Comparison of ENCODE assay signal across 1 cellular context in the genomic region with DNA sequence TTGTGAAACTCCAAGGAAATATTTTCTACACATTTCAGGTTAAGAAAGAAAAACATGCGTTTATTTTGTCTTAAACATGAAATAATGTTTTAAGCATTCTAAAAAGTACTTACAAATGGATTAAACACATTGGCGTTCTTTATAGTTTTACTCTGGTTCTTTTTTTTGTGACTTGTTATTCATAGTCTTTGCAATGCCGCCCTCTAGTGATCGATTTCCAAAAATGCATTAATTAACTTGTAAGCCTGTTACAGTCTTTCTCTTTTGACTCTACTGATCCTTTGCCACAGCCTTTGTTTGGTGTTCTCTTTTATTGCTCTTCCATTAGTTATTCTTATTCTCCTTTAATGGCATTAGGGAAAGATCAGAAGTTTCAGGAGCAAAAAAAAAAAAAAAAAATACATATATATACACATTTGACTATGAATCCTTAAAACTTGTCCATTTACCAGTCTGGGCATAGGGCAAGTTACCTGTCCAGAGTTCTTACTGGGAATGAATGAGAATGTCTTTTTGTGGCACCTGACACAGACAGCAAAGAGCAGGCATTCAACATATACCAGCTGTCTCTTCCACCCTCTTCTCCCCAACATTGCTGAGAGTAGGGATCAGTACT.
TF ChIP-seq lines count a peak whose summit lies in the region.

No MANE protein-coding gene starts in this region.

TF ChIP-seq in GM12878, 131 proteins besides CTCF, POLR2A, EP300 and RAD21 (continued from another document):
- TF ChIP-seq MTA2 (IDR thresholded peaks at IDR 0.05; ENCODE audit: low read depth) = no peak
- TF ChIP-seq SMAD5 (IDR thresholded peaks at IDR 0.05; ENCODE audit: low read depth) = no peak
TF ChIP-seq in GM12878: peak in this region for 3.
